ENCODE assay signal across 27 cellular contexts in genomic region chr3:49650177-49650576, GRCh38.
"Had no signal": no experiment of that assay in that cellular context is flagged by ENCODE, and none has a peak within 500 bp of the region (broad histone marks: within the 10 kb centered on the region; RNA-seq: fewer than 3 reads in every experiment).

No MANE protein-coding gene starts in this region.

- FAIRE-seq: astrocyte, TTC549 had no signal

- H3K4me1 ChIP-seq: adrenal gland, breast epithelium, Peyer's patch, SJSA1 had no signal

- H3K27ac ChIP-seq: adrenal gland, body of pancreas, breast epithelium, Peyer's patch, SJSA1 had no signal

- H3K9ac ChIP-seq: SK-N-SH had no signal

- DNase-seq: activated CD4-positive, alpha-beta T cell treated with anti-CD3 and anti-CD28 coated beads, Interleukin-2, amount 10 ng/mL, durations not matched to agents 24 days and 14 days; activated CD4-positive, alpha-beta T cell treated with anti-CD3 and anti-CD28 coated beads, Interleukin-2, amount 50 U/mL, for 4 hours; activated CD8-positive, alpha-beta T cell treated with anti-CD3 and anti-CD28 coated beads, Interleukin-2, amount 10 ng/mL, durations not matched to agents 7 days and 5 days; activated gamma-delta T cell treated with Interleukin-2 at 50 U/mL for 16 hours; activated naive CD4-positive, alpha-beta T cell treated with anti-CD3 and anti-CD28 coated beads for 36 hours; activated T-cell treated with anti-CD3 and anti-CD28 coated beads, Interleukin-2, amount 50 U/mL, for 24 hours; adrenal gland; body of pancreas; caudate nucleus; cerebellar nuclear complex; NCI-H1105; NCI-H1417 treated with DMSO at 0.1 percent for 48 hours; NCI-H1930; NCI-H2081 treated with DMSO at 0.1 percent for 48 hours; NCI-H345; NCI-H526; NCI-H748 treated with DMSO at 0.1 percent for 48 hours; NK-92 treated with Interleukin-12 subunit alpha and Interleukin-12 subunit beta, amount 100 ng/mL, for 24 hours; PC-3; Peyer's patch; RPMI8226; SHP77 treated with DMSO at 0.1 percent for 48 hours; SK-N-SH had no signal

- H3K4me2 ChIP-seq: SK-N-SH had no signal

- H3K4me3 ChIP-seq: adrenal gland, body of pancreas, breast epithelium, Peyer's patch, SJSA1 had no signal

- H3K36me3 ChIP-seq: adrenal gland, breast epithelium, Peyer's patch, SJSA1 had no signal

- ATAC-seq: activated CD8-positive, alpha-beta T cell treated with anti-CD3 and anti-CD28 coated beads, Interleukin-2, amount 10 ng/mL, durations not matched to agents 7 days and 5 days; body of pancreas; PC-3 had no signal

- H3K27me3 ChIP-seq: adrenal gland, body of pancreas, breast epithelium, Peyer's patch, SJSA1 had no signal

- H3K9me3 ChIP-seq: adrenal gland, body of pancreas, breast epithelium, Peyer's patch, SJSA1, SK-N-SH had no signal
